8 cellular contexts compared by ENCODE assay signal in the genomic region with DNA sequence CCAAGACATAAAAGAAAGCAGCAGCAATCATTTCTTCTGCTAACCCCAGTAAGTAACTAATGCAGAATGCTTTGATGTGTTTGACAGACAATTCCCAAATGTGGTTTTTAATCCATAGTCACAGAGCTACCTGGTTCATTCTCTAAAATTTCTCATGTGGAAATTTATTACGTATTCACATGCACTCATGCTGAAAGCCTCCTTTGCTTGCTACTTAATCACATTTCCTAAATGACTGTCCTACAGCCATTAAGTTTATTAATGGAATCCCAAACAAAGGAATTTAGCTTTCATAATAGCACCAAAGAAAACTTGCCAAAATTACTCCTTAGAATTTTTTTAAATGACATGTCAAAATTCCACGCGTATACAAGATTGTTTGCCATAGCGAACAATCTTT.
"Had no signal": no experiment of that assay in that cellular context is flagged by ENCODE, and none has a peak within 500 bp of the region (broad histone marks: within the 10 kb centered on the region; RNA-seq: fewer than 3 reads in every experiment).

No MANE protein-coding gene starts in this region.

- H2AFZ ChIP-seq: GM23248 had no signal

- H3K4me1 Mint-ChIP-seq: IgD-negative memory B cell had no signal

- H3K9ac ChIP-seq: GM23248 had no signal

- H3K9me3 Mint-ChIP-seq: HFFc6 had no signal

- H3K36me3 ChIP-seq: HAP-1 had no signal

- DNase-seq: GM23248, GOT3, H7, HFFc6 had no signal

- H3K4me3 Mint-ChIP-seq: HFFc6, IgD-negative memory B cell had no signal

- H3K27ac Mint-ChIP-seq: HFFc6, IgD-negative memory B cell had no signal

- H3K27ac ChIP-seq: GM23248, HL-60 had no signal

- H3K4me3 ChIP-seq: GM23248, HAP-1, K562 had no signal

- H3K9me3 ChIP-seq: HAP-1 had no signal
